8 cellular contexts compared by ENCODE assay signal in the genomic region with DNA sequence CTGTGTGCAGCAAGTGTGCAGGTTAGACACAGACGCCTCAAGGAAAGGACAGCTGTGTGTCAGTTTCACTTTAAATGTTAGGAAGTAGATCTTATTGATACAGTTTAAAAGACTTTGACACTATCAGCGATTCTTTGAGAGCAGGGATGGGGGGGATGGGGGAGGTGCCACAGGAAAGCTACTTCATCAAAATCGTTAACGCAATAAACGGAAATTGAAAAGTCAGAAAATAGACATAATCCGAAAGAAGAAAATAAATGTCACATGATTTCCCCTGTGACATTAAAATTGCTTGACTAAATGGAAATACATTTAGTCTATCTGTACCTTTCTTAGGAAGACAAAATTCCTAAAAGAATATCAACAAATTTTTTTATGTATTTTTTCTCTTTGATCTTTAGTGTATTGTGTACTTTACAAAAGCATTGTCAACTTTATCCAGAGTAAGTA. TPM values are rescaled to one million over a fixed set of nuclear protein-coding genes. Genes with fewer than 3 reads are reported as not detected.
DNase-seq lines count a peak whose midpoint lies in the region; ATAC-seq and TF ChIP-seq lines count a peak whose summit lies in the region.

No MANE protein-coding gene starts in this region.

- no peak for ATAC-seq in heart left ventricle
- ATAC-seq in left cardiac atrium, result no peak

- H3K27me3 Mint-ChIP-seq in type B pancreatic cell, result no peaks in the 10 kb centered on the region

- in situ Hi-C loops in astrocyte of the cerebellum (cut with HindIII; ENCODE audit: low sequenced_read_pairs), result no loop called here

- H3K9me3 Mint-ChIP-seq in type B pancreatic cell, result peaks cover 4% of the 10 kb centered on the region

- H3K36me3 ChIP-seq in heart left ventricle, result peaks cover 0 to 2% (median 0%) of the 10 kb centered on the region in 9 donors

- H3K9me3 ChIP-seq in heart left ventricle, result no peaks in the 10 kb centered on the region

- WGBS in heart left ventricle, 4 donors, result 1 to 3% (median 1%) methylated on average over 6 of the region's 6 CpGs

- peak overlapping the region in 11 of 12 donors; percentile 86 to 98 (median 94) for H3K27ac ChIP-seq in heart left ventricle

- no peak for TF ChIP-seq CTCF in heart left ventricle (IDR thresholded peaks at IDR 0.05)
- TF ChIP-seq CTCF in astrocyte of the cerebellum (IDR thresholded peaks at IDR 0.05; ENCODE audit: low read depth, low read length, missing control alignments), result no peak
- no peak for TF ChIP-seq CTCF in type B pancreatic cell (conservative IDR thresholded peaks at IDR 0.05)

- DNase-seq in heart left ventricle (no peak), left cardiac atrium (no peak), astrocyte of the cerebellum (ENCODE audit: low read depth) (no peak), medulla oblongata (ENCODE audit: extremely low spot score) (peak; percentile 4), type B pancreatic cell (ENCODE audit: extremely low spot score, unreplicated experiment) (no peak), islet precursor cell (no peak), NCI-H2029 treated with DMSO at 0.1 percent for 48 hours (lab: John Stamatoyannopoulos, UW) (no peak), COLO668 (lab: John Stamatoyannopoulos, UW; ENCODE audit: unreplicated experiment) (no peak)

- peaks cover 0 to 11% (median 6%) of the 10 kb centered on the region in 12 donors for H3K4me1 ChIP-seq in heart left ventricle

- intact Hi-C loops in heart left ventricle (cut with DNase I) (loop anchor here in 7 of 10 donors (1.0 to 10.0 kb wide), 7 partner anchors 82 to 146 kb away; a partner anchor contains a TSS), left cardiac atrium (cut with DNase I) (loop anchor here in 1 of 2 donors (10.0 kb wide), 1 partner anchor 84 kb away; no protein-coding TSS in a partner anchor)

- H3K4me3 Mint-ChIP-seq in type B pancreatic cell, result peak overlapping the region; percentile 94

- H3K4me3 ChIP-seq in heart left ventricle, result peak overlapping the region; percentile 63 to 98 (median 85)
- peak overlapping the region; percentile 63 for H3K4me3 ChIP-seq in astrocyte of the cerebellum (ENCODE audit: low read depth, low read length)

- H3K36me3 Mint-ChIP-seq in type B pancreatic cell, result peaks cover 9% of the 10 kb centered on the region

- no peaks in the 10 kb centered on the region for H3K27me3 ChIP-seq in heart left ventricle

- no peak for TF ChIP-seq POLR2A in heart left ventricle (IDR thresholded peaks at IDR 0.05)

- peak overlapping the region; percentile 94 for H3K27ac Mint-ChIP-seq in type B pancreatic cell

- peaks cover 13% of the 10 kb centered on the region for H3K4me1 Mint-ChIP-seq in type B pancreatic cell (ENCODE audit: unreplicated experiment)

RNA-seq across cellular contexts. Expression of a gene that starts 0.5 kb away (rescaled TPM):
- total RNA-seq in heart left ventricle (10 to 100 TPM in 5 of 9 donors, 1 to 10 TPM in 4; 7.7 to 20.5 (median 10.4) TPM), left cardiac atrium (10 to 100 TPM; 10.2 to 10.4 TPM), type B pancreatic cell (ENCODE audit: low replicate concordance) (39.3 and 42.6 TPM in 2 replicates)
- 1 to 10 TPM; 3.7 to 4.8 TPM for polyA plus RNA-seq in heart left ventricle
